Comparison of ENCODE assay signal across 13 cellular contexts in genomic region chr9:16825364-16825763, GRCh38. TPM values are rescaled to one million over a fixed set of nuclear protein-coding genes. Genes with fewer than 3 reads are reported as not detected.
DNase-seq lines count a peak whose midpoint lies in the region; ATAC-seq and TF ChIP-seq lines count a peak whose summit lies in the region.
"Had no signal": no experiment of that assay in that cellular context is flagged by ENCODE, and none has a peak within 500 bp of the region (broad histone marks: within the 10 kb centered on the region; RNA-seq: fewer than 3 reads in every experiment).

No MANE protein-coding gene starts in this region.

- H3K36me3 ChIP-seq in GM23248 (ENCODE audit: low read depth) = no peaks in the 10 kb centered on the region
- no peaks in the 10 kb centered on the region for H3K36me3 ChIP-seq in skeletal muscle satellite cell (ENCODE audit: insufficient read depth, low read length)

- H3K4me1 ChIP-seq in GM23248 (ENCODE audit: insufficient read depth) = peaks cover 61% of the 10 kb centered on the region
- H3K4me1 ChIP-seq in skeletal muscle satellite cell (ENCODE audit: control insufficient read depth, insufficient read depth, low read length) = peaks cover 57% of the 10 kb centered on the region

- peak overlapping the region; percentile 73 for H3K27ac ChIP-seq in GM23248

- H3K4me2 ChIP-seq in GM23248 (ENCODE audit: unreplicated experiment) (peak overlapping the region; percentile 70), skeletal muscle satellite cell (ENCODE audit: low read length) (peak overlapping the region; percentile 73)

- H3K27ac Mint-ChIP-seq in stimulated activated naive CD8-positive, alpha-beta T cell treated with anti-CD3 and anti-CD28 coated beads, Interleukin-15, amount 100 ng/mL, for 72 hours = no peak overlapping the region
- H3K27ac Mint-ChIP-seq: activated CD8-positive, alpha-beta T cell treated with anti-CD3 and anti-CD28 coated beads, Interleukin-2, amount 10 ng/mL, durations not matched to agents 7 days and 5 days; CD4-positive, alpha-beta T cell had no signal

- TF ChIP-seq CTCF in WI38 (IDR thresholded peaks at IDR 0.05; ENCODE audit: low read depth, low read length) (no peak), foreskin fibroblast (IDR thresholded peaks at IDR 0.05; ENCODE audit: low read depth, low read length) (no peak)

- no peaks in the 10 kb centered on the region for H3K27me3 ChIP-seq in GM23248 (replicated peaks; ENCODE audit: insufficient read depth)
- H3K27me3 ChIP-seq in skeletal muscle satellite cell (ENCODE audit: control insufficient read depth, insufficient read depth, low read length) = no peaks in the 10 kb centered on the region

- H4K20me1 ChIP-seq in GM23248 (ENCODE audit: insufficient read depth) = no peaks in the 10 kb centered on the region

- H3K9me3 ChIP-seq in GM23248 (ENCODE audit: low read depth) (no peaks in the 10 kb centered on the region), skeletal muscle satellite cell (replicated peaks; ENCODE audit: low read length) (no peaks in the 10 kb centered on the region)

- no peaks in the 10 kb centered on the region for H3K9me3 Mint-ChIP-seq in stimulated activated naive CD8-positive, alpha-beta T cell treated with anti-CD3 and anti-CD28 coated beads, Interleukin-15, amount 100 ng/mL, for 72 hours

- H3F3A ChIP-seq in GM23248 (ENCODE audit: insufficient read depth) = peaks cover 61% of the 10 kb centered on the region

- peak; percentile 55 for DNase-seq in GM23248
- peak; percentile 61 to 80 for DNase-seq in foreskin fibroblast
- DNase-seq in OCI-M2 (lab: John Stamatoyannopoulos, UW; ENCODE audit: unreplicated experiment) = no peak
- no peak for DNase-seq in NCI-H526 treated with DMSO at 0.1 percent for 48 hours (lab: John Stamatoyannopoulos, UW)
- no peak for DNase-seq in stimulated activated naive CD8-positive, alpha-beta T cell treated with anti-CD3 and anti-CD28 coated beads, Interleukin-15, amount 100 ng/mL, for 72 hours
- DNase-seq: activated CD8-positive, alpha-beta T cell treated with anti-CD3 and anti-CD28 coated beads, Interleukin-2, amount 10 ng/mL, durations not matched to agents 7 days and 5 days; activated gamma-delta T cell treated with Interleukin-2 at 50 U/mL for 16 hours; CD4-positive, alpha-beta T cell; NCI-H1694; stimulated activated naive CD4-positive, alpha-beta T cell had no signal

- H3K4me3 ChIP-seq in GM23248 (peak overlapping the region; percentile 43), WI38 (ENCODE audit: low read depth, low read length) (peak overlapping the region; percentile 5; the same call in 1 of the 2 replicates), foreskin fibroblast (ENCODE audit: low read depth in 1 of 2, low read length in 2 of 2) (peak overlapping the region in 1 of 2 donors; percentile 31), skeletal muscle satellite cell (ENCODE audit: low read length) (peak overlapping the region; percentile 11)

- WGBS in GM23248 (ENCODE audit: low coverage in 1 of 2, low lambda C conversion rate in 2 of 2, missing lambda C conversion rate in 2 of 2), 2 experiments = 2 to 6% methylated on average over 1 of the region's 1 CpG

- ATAC-seq in HG03025 (IDR thresholded peaks at IDR 0.05; ENCODE audit: low FRiP score, unreplicated experiment) = no peak
- no peak for ATAC-seq in stimulated activated naive CD8-positive, alpha-beta T cell treated with anti-CD3 and anti-CD28 coated beads, Interleukin-15, amount 100 ng/mL, for 72 hours
- ATAC-seq: activated CD8-positive, alpha-beta T cell treated with anti-CD3 and anti-CD28 coated beads, Interleukin-2, amount 10 ng/mL, durations not matched to agents 7 days and 5 days had no signal

- peaks cover 92% of the 10 kb centered on the region for H3K79me2 ChIP-seq in GM23248 (ENCODE audit: insufficient read depth)

- H2AFZ ChIP-seq in GM23248 = 0 out of 2 replicates have a peak overlapping the region, but pooled peaks have one; percentile 11

- peaks cover 32% of the 10 kb centered on the region for H3K27me3 Mint-ChIP-seq in stimulated activated naive CD8-positive, alpha-beta T cell treated with anti-CD3 and anti-CD28 coated beads, Interleukin-15, amount 100 ng/mL, for 72 hours

- peak overlapping the region; percentile 52 for H3K9ac ChIP-seq in GM23248
- peak overlapping the region; percentile 56 for H3K9ac ChIP-seq in skeletal muscle satellite cell (ENCODE audit: low read depth, low read length)

- in situ Hi-C loops in GM23248 (cut with MboI) = no loop called here

- H3K9me2 ChIP-seq in GM23248 (ENCODE audit: insufficient read depth) = no peaks in the 10 kb centered on the region

- H3K4me3 Mint-ChIP-seq in stimulated activated naive CD8-positive, alpha-beta T cell treated with anti-CD3 and anti-CD28 coated beads, Interleukin-15, amount 100 ng/mL, for 72 hours = no peak overlapping the region
- H3K4me3 Mint-ChIP-seq: activated CD8-positive, alpha-beta T cell treated with anti-CD3 and anti-CD28 coated beads, Interleukin-2, amount 10 ng/mL, durations not matched to agents 7 days and 5 days; CD4-positive, alpha-beta T cell had no signal

- H3K4me1 Mint-ChIP-seq in stimulated activated naive CD8-positive, alpha-beta T cell treated with anti-CD3 and anti-CD28 coated beads, Interleukin-15, amount 100 ng/mL, for 72 hours = no peaks in the 10 kb centered on the region

RNA-seq across cellular contexts. Expression of gene BNC2, which starts 45.1 kb away (rescaled TPM):
- 18.5 and 18.6 TPM in 2 replicates for total RNA-seq in GM23248 (2014; rRNA removed; shearing (Covaris generic))
- polyA plus RNA-seq in GM23248 (2016; fragmentation: Nextera tagmentation; extraction: Ambion mirVana) = 13.8 and 15.1 TPM in 2 replicates
- total RNA-seq in skeletal muscle satellite cell (2012; rRNA removed) = 31.5 and 37.3 TPM in 2 replicates
- total RNA-seq: activated CD8-positive, alpha-beta T cell treated with anti-CD3 and anti-CD28 coated beads, Interleukin-2, amount 10 ng/mL, durations not matched to agents 7 days and 5 days; CD4-positive, alpha-beta T cell had no signal

Comparison
In these comparisons a context has a peak if more than half of its experiments do, and no peak if none do; other contexts are left out.
1. DNase-seq: peak in GM23248 (single experiment) and foreskin fibroblast (2 of 2); none in OCI-M2 (single experiment), NCI-H526 treated with DMSO at 0.1 percent for 48 hours (single experiment) and stimulated activated naive CD8-positive, alpha-beta T cell treated with anti-CD3 and anti-CD28 coated beads, Interleukin-15, amount 100 ng/mL, for 72 hours (0 of 2).